20 cellular contexts compared by ENCODE assay signal in the genomic region with DNA sequence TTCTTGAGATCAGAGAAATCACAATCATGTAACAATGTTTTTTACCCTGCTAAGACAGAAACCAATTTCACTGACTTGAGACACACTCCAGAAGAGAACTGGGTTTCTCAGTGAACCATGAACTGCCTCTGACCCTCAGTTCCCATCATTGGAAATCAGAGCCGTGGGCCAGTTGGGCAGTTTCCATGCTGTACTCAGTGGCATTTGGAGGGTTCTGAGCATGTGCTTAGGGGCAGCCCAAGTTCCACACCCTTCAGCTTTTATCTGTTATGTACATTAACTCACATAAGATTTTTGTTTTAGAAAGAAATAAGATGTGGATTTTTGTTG.
DNase-seq lines count a peak whose midpoint lies in the region; ATAC-seq and TF ChIP-seq lines count a peak whose summit lies in the region.
"Had no signal": no experiment of that assay in that cellular context is flagged by ENCODE, and none has a peak within 500 bp of the region (broad histone marks: within the 10 kb centered on the region; RNA-seq: fewer than 3 reads in every experiment).

No MANE protein-coding gene starts in this region.

- no TSS peak for BruUV-seq in PC-9 (replicated peaks; lab: Mats Ljungman, UMichigan)

- H3K79me2 ChIP-seq in PC-9 (ENCODE audit: low read depth) = no peaks in the 10 kb centered on the region

- 29% methylated on average over 1 of the region's 1 CpG; no CpG with 5 or more reads in 1 of the 2 donors for WGBS in gastroesophageal sphincter (ENCODE audit: low coverage in 1 of 2), 2 donors

- H3K9me2 ChIP-seq in PC-9 (ENCODE audit: insufficient read depth) = no peaks in the 10 kb centered on the region

- TF ChIP-seq CTCF in PC-9 (conservative IDR thresholded peaks at IDR 0.05) (no peak), gastroesophageal sphincter (IDR thresholded peaks at IDR 0.05) (no peak)

- intact Hi-C loops in PC-9 (cut with micrococcal nuclease; ENCODE audit: unreplicated experiment) = no loop called here
- intact Hi-C loops in left colon (cut with DNase I, micrococcal nuclease) = no loop called here

- DNase-seq in PC-9 (no peak), left colon (no peak), activated gamma-delta T cell (lab: John Stamatoyannopoulos, UW) (no peak)
- no peak for DNase-seq in activated CD8-positive, alpha-beta memory T cell treated with anti-CD3 and anti-CD28 coated beads for 24 hours
- no peak for DNase-seq in stimulated activated CD8-positive, alpha-beta memory T cell treated with anti-CD3 and anti-CD28 coated beads, Interleukin-4, amount 100 ng/mL, for 48 hours
- DNase-seq: CD8-positive, alpha-beta T cell; DND-41; NCI-H1417 treated with DMSO at 0.1 percent for 48 hours; NCI-H1930; NCI-H2171; NCI-H446; PC-3 had no signal

- POLR2A ChIA-PET in PC-9 (lab: Charles Lee; ENCODE audit: unreplicated experiment) = no interaction called here

- H3K36me3 ChIP-seq in PC-9 (ENCODE audit: low read depth) (no peaks in the 10 kb centered on the region), gastroesophageal sphincter (no peaks in the 10 kb centered on the region), rectal smooth muscle tissue (ENCODE audit: control insufficient read depth, insufficient read depth, low read length) (no peaks in the 10 kb centered on the region)
- H3K36me3 ChIP-seq: BLaER1 had no signal

- H3K27me3 ChIP-seq in PC-9 (ENCODE audit: insufficient read depth, low read depth) = no peaks in the 10 kb centered on the region
- no peaks in the 10 kb centered on the region for H3K27me3 ChIP-seq in gastroesophageal sphincter
- no peaks in the 10 kb centered on the region for H3K27me3 ChIP-seq in rectal smooth muscle tissue (ENCODE audit: control insufficient read depth, insufficient read depth, low read length)
- H3K27me3 ChIP-seq: BLaER1 had no signal

- peak; percentile 42 for ATAC-seq in GM18868 (IDR thresholded peaks at IDR 0.05; ENCODE audit: unreplicated experiment)
- ATAC-seq in gastroesophageal sphincter = no peak
- no peak for ATAC-seq in left colon
- ATAC-seq: CD8-positive, alpha-beta T cell; GM23338; HCT116; PC-3; Right ventricle myocardium inferior had no signal

- H3K9me3 ChIP-seq in PC-9 (ENCODE audit: insufficient read depth, low read depth) = no peaks in the 10 kb centered on the region
- H3K9me3 ChIP-seq in gastroesophageal sphincter = peaks cover 0 to 9% (median 0%) of the 10 kb centered on the region in 3 donors

- no peak overlapping the region for H3K9ac ChIP-seq in rectal smooth muscle tissue (ENCODE audit: low read length)
- H3K9ac ChIP-seq: BLaER1 had no signal

- CTCF ChIA-PET in PC-9 (lab: Charles Lee) = no interaction called here

- no peak overlapping the region for H2AFZ ChIP-seq in PC-9
- H2AFZ ChIP-seq: GM23338 had no signal

- H3F3A ChIP-seq in PC-9 (ENCODE audit: insufficient read depth, low read depth) = no peaks in the 10 kb centered on the region

- H3K27ac ChIP-seq in PC-9 (0 out of 2 replicates have a peak overlapping the region, but pooled peaks have one; percentile 16), gastroesophageal sphincter (peak overlapping the region; percentile 32 to 74 (median 60)), rectal smooth muscle tissue (ENCODE audit: low read depth, low read length) (peak overlapping the region; percentile 40)
- H3K27ac ChIP-seq: BLaER1 had no signal

- H3K4me3 ChIP-seq in PC-9 (no peak overlapping the region), gastroesophageal sphincter (no peak overlapping the region), rectal smooth muscle tissue (ENCODE audit: low read length) (no peak overlapping the region)
- H3K4me3 ChIP-seq: BLaER1, GM12878, GM23338 had no signal

- no peak for TF ChIP-seq EP300 in gastroesophageal sphincter (IDR thresholded peaks at IDR 0.05)

- H3K4me1 ChIP-seq in PC-9 (replicated peaks; ENCODE audit: insufficient read depth) = no peaks in the 10 kb centered on the region
- peaks cover 0 to 27% (median 5%) of the 10 kb centered on the region in 3 donors for H3K4me1 ChIP-seq in gastroesophageal sphincter
- peaks cover 10% of the 10 kb centered on the region for H3K4me1 ChIP-seq in rectal smooth muscle tissue (ENCODE audit: control insufficient read depth, insufficient read depth, low read length)
- H3K4me1 ChIP-seq: BLaER1 had no signal

- H4K20me1 ChIP-seq in PC-9 (ENCODE audit: insufficient read depth) = no peaks in the 10 kb centered on the region
- H4K20me1 ChIP-seq: BLaER1 had no signal

- no peak overlapping the region for H3K4me2 ChIP-seq in PC-9
- H3K4me2 ChIP-seq: BLaER1, GM23338 had no signal

- TF ChIP-seq POLR2A in gastroesophageal sphincter (IDR thresholded peaks at IDR 0.05) = no peak
